1 cellular context compared by ENCODE assay signal in the genomic region with DNA sequence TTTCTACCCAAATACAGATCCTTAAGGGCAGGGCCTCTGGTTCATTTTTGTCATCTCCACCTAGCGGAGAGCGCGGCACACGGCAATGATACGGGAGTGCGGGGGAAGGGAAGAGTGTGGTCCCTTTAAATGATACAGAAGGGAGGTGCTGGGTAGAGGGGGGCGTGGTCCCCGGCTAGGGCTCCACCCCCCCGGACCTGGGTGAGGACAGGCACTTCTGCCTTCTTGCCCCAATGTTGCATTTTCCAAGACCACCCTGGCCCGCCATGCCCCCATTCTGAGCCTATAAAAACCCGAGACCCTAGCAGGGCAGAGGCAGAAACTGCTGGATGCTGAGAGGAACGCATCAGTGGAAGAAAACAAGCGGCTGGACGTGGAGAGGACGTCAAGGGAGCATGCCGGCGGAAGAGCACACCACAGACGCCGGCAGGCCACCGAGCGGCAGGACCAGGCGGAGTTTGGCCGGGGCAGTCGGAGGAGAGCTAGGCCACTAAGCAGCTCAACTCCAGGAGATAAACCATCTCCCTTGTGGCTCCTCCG.
A peak's percentile ranks its signal among the peaks of the same experiment; 100 is the strongest.
TF ChIP-seq lines count a peak whose summit lies in the region.

No MANE protein-coding gene starts in this region.

TF ChIP-seq in HepG2, 621 proteins besides CTCF, POLR2A, EP300 and RAD21 (continues in another document):
- TF ChIP-seq GABPA (IDR thresholded peaks at IDR 0.05; ENCODE audit: low read depth, low read length) = no peak
- TF ChIP-seq GABPA (CRISPR knock-in tag; IDR thresholded peaks at IDR 0.05; ENCODE audit: low read depth) = peak; percentile 42; the same call in 1 of the 2 replicates
- no peak for TF ChIP-seq ZNF781 (CRISPR knock-in tag; IDR thresholded peaks at IDR 0.05; ENCODE audit: borderline replicate concordance, not compliant biosample characterization)
- TF ChIP-seq ZNF264 (CRISPR knock-in tag; IDR thresholded peaks at IDR 0.05) = no peak
- TF ChIP-seq ZFX (CRISPR knock-in tag; IDR thresholded peaks at IDR 0.05; ENCODE audit: low read depth) = peak; percentile 25; the same call in 1 of the 2 replicates
- no peak for TF ChIP-seq ZNF282 (IDR thresholded peaks at IDR 0.05; ENCODE audit: partially characterized antibody)
- peak; percentile 26; the same call in 1 of the 2 replicates for TF ChIP-seq GABPB1 (CRISPR knock-in tag; IDR thresholded peaks at IDR 0.05)
- no peak for TF ChIP-seq ZNF343 (CRISPR knock-in tag; IDR thresholded peaks at IDR 0.05)
- TF ChIP-seq ZBTB38 (CRISPR knock-in tag; IDR thresholded peaks at IDR 0.05) = peak; percentile 99
- TF ChIP-seq ZMYM3 (CRISPR knock-in tag; IDR thresholded peaks at IDR 0.05) = no peak
- peak; percentile 67 for TF ChIP-seq XRCC5 (optimal IDR thresholded peaks at IDR 0.05; ENCODE audit: low read length)
- TF ChIP-seq ZNF318 (CRISPR knock-in tag; IDR thresholded peaks at IDR 0.05) = no peak
- TF ChIP-seq HNRNPLL (IDR thresholded peaks at IDR 0.05; ENCODE audit: low read depth, low read length, poor library complexity, severe bottlenecking) = peak; percentile 23
- TF ChIP-seq GATAD1 (CRISPR knock-in tag; IDR thresholded peaks at IDR 0.05) = no peak
- no peak for TF ChIP-seq ZNF33A (CRISPR knock-in tag; IDR thresholded peaks at IDR 0.05; ENCODE audit: borderline replicate concordance)
- TF ChIP-seq YEATS4 (CRISPR knock-in tag; IDR thresholded peaks at IDR 0.05; ENCODE audit: borderline replicate concordance) = no peak
- peak; percentile 66; the same call in 1 of the 2 replicates for TF ChIP-seq POLR2G (IDR thresholded peaks at IDR 0.05; ENCODE audit: low read depth, low read length)
- no peak for TF ChIP-seq ZNF326 (CRISPR knock-in tag; IDR thresholded peaks at IDR 0.05; ENCODE audit: borderline replicate concordance)
- TF ChIP-seq ZSCAN20 (CRISPR knock-in tag; IDR thresholded peaks at IDR 0.05; ENCODE audit: borderline replicate concordance) = no peak
- no peak for TF ChIP-seq TEF (CRISPR knock-in tag; IDR thresholded peaks at IDR 0.05)
- no peak for TF ChIP-seq ZBTB44 (CRISPR knock-in tag; IDR thresholded peaks at IDR 0.05)
- TF ChIP-seq TSC22D2 (CRISPR knock-in tag; IDR thresholded peaks at IDR 0.05; ENCODE audit: borderline replicate concordance) = no peak
- no peak for TF ChIP-seq CERS6 (CRISPR knock-in tag; IDR thresholded peaks at IDR 0.05)
- TF ChIP-seq ZBTB3 (CRISPR knock-in tag; IDR thresholded peaks at IDR 0.05; ENCODE audit: borderline replicate concordance, low read depth) = no peak
- TF ChIP-seq ZFAT (CRISPR knock-in tag; conservative IDR thresholded peaks at IDR 0.05) = no peak
- TF ChIP-seq ZNF17 (CRISPR knock-in tag; IDR thresholded peaks at IDR 0.05) = no peak
- no peak for TF ChIP-seq CBFB (CRISPR knock-in tag; IDR thresholded peaks at IDR 0.05)
- TF ChIP-seq ZNF280D (CRISPR knock-in tag; IDR thresholded peaks at IDR 0.05) = no peak
- no peak for TF ChIP-seq ZNF441 (CRISPR knock-in tag; IDR thresholded peaks at IDR 0.05; ENCODE audit: borderline replicate concordance)
- TF ChIP-seq ARNT (IDR thresholded peaks at IDR 0.05) = no peak
- no peak for TF ChIP-seq KDM5B (CRISPR knock-in tag; IDR thresholded peaks at IDR 0.05; ENCODE audit: borderline replicate concordance)
- no peak for TF ChIP-seq RXRA (CRISPR knock-in tag; IDR thresholded peaks at IDR 0.05)
- TF ChIP-seq IRF9 (CRISPR knock-in tag; IDR thresholded peaks at IDR 0.05; ENCODE audit: borderline replicate concordance) = peak; percentile 51; the same call in 1 of the 2 replicates
- TF ChIP-seq HOXA3 (CRISPR knock-in tag; IDR thresholded peaks at IDR 0.05) = peak; percentile 25; the same call in 1 of the 2 replicates
- TF ChIP-seq MED8 (CRISPR knock-in tag; IDR thresholded peaks at IDR 0.05; ENCODE audit: insufficient replicate concordance) = no peak
- TF ChIP-seq ATF3 (CRISPR knock-in tag; IDR thresholded peaks at IDR 0.05) = 0 out of 2 replicates have a peak, but pooled peaks have one; percentile 20
- TF ChIP-seq AGO2 (optimal IDR thresholded peaks at IDR 0.05; ENCODE audit: low read depth, low read length) = peak; percentile 61
- TF ChIP-seq RBFOX2 (IDR thresholded peaks at IDR 0.05; ENCODE audit: low read depth, low read length) = peak; percentile 71; the same call in 1 of the 2 replicates
- TF ChIP-seq HDAC1 (CRISPR knock-in tag; IDR thresholded peaks at IDR 0.05) = 0 out of 2 replicates have a peak, but pooled peaks have one; percentile 41
- no peak for TF ChIP-seq ZNF317 (CRISPR knock-in tag; IDR thresholded peaks at IDR 0.05)
- no peak for TF ChIP-seq BHLHE40 (IDR thresholded peaks at IDR 0.05; ENCODE audit: low read length)
- TF ChIP-seq MAX (IDR thresholded peaks at IDR 0.05) = 0 out of 2 replicates have a peak, but pooled peaks have one; percentile 10
- no peak for TF ChIP-seq ZNF576 (CRISPR knock-in tag; IDR thresholded peaks at IDR 0.05)
- TF ChIP-seq, protein P1, sequence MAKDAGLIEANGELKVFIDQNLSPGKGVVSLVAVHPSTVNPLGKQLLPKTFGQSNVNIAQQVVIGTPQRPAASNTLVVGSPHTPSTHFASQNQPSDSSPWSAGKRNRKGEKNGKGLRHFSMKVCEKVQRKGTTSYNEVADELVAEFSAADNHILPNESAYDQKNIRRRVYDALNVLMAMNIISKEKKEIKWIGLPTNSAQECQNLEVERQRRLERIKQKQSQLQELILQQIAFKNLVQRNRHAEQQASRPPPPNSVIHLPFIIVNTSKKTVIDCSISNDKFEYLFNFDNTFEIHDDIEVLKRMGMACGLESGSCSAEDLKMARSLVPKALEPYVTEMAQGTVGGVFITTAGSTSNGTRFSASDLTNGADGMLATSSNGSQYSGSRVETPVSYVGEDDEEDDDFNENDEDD (CRISPR knock-in tag; IDR thresholded peaks at IDR 0.05; ENCODE audit: borderline replicate concordance) = no peak
- TF ChIP-seq SALL1 (CRISPR knock-in tag; IDR thresholded peaks at IDR 0.05) = no peak; the same call in 1 of the 2 replicates
- TF ChIP-seq MIER3 (CRISPR knock-in tag; IDR thresholded peaks at IDR 0.05; ENCODE audit: borderline replicate concordance) = peak; percentile 42; the same call in 1 of the 2 replicates
